ENCODE assay signal across 1 cellular context in the genomic region with DNA sequence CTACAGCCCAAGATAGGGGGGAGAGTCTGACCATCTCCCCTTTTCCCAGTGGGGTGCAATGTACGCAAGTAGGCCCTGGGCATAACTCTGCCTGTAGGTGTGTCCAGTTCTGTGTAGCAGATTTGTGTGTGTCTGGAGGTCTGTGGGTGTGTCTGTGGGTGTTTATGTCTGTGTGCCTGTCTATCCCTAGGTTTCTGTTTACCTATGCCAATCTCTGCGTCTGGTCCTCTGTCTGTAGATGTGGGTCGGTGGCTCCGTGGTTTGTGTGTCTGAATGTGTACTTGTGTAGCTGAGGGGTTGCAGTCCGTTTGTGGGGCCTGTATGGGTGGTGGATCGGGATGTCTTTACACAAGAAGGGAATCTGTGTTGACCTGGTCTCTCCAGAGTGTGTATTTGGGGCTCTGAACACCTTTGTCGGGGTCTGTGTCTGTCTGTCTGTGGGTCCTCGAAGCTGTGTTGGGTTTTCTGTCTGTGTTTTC.
A peak's percentile ranks its signal among the peaks of the same experiment; 100 is the strongest.
TF ChIP-seq lines count a peak whose summit lies in the region.

No MANE protein-coding gene starts in this region.

TF ChIP-seq in HepG2, 621 proteins besides CTCF, POLR2A, EP300 and RAD21:
- TF ChIP-seq EZH2 (conservative IDR thresholded peaks at IDR 0.05; ENCODE audit: low read depth, low read length): 0 out of 2 replicates have a peak, but pooled peaks have one; percentile 40
- TF ChIP-seq, protein P1, sequence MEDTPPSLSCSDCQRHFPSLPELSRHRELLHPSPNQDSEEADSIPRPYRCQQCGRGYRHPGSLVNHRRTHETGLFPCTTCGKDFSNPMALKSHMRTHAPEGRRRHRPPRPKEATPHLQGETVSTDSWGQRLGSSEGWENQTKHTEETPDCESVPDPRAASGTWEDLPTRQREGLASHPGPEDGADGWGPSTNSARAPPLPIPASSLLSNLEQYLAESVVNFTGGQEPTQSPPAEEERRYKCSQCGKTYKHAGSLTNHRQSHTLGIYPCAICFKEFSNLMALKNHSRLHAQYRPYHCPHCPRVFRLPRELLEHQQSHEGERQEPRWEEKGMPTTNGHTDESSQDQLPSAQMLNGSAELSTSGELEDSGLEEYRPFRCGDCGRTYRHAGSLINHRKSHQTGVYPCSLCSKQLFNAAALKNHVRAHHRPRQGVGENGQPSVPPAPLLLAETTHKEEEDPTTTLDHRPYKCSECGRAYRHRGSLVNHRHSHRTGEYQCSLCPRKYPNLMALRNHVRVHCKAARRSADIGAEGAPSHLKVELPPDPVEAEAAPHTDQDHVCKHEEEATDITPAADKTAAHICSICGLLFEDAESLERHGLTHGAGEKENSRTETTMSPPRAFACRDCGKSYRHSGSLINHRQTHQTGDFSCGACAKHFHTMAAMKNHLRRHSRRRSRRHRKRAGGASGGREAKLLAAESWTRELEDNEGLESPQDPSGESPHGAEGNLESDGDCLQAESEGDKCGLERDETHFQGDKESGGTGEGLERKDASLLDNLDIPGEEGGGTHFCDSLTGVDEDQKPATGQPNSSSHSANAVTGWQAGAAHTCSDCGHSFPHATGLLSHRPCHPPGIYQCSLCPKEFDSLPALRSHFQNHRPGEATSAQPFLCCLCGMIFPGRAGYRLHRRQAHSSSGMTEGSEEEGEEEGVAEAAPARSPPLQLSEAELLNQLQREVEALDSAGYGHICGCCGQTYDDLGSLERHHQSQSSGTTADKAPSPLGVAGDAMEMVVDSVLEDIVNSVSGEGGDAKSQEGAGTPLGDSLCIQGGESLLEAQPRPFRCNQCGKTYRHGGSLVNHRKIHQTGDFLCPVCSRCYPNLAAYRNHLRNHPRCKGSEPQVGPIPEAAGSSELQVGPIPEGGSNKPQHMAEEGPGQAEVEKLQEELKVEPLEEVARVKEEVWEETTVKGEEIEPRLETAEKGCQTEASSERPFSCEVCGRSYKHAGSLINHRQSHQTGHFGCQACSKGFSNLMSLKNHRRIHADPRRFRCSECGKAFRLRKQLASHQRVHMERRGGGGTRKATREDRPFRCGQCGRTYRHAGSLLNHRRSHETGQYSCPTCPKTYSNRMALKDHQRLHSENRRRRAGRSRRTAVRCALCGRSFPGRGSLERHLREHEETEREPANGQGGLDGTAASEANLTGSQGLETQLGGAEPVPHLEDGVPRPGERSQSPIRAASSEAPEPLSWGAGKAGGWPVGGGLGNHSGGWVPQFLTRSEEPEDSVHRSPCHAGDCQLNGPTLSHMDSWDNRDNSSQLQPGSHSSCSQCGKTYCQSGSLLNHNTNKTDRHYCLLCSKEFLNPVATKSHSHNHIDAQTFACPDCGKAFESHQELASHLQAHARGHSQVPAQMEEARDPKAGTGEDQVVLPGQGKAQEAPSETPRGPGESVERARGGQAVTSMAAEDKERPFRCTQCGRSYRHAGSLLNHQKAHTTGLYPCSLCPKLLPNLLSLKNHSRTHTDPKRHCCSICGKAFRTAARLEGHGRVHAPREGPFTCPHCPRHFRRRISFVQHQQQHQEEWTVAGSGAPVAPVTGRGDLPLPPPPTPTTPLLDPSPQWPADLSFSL (CRISPR knock-in tag; IDR thresholded peaks at IDR 0.05): peak; percentile 77
- TF ChIP-seq RBM22 (optimal IDR thresholded peaks at IDR 0.05; ENCODE audit: low read length): no peak
